Comparison of ENCODE assay signal across 5 cellular contexts in the genomic region with DNA sequence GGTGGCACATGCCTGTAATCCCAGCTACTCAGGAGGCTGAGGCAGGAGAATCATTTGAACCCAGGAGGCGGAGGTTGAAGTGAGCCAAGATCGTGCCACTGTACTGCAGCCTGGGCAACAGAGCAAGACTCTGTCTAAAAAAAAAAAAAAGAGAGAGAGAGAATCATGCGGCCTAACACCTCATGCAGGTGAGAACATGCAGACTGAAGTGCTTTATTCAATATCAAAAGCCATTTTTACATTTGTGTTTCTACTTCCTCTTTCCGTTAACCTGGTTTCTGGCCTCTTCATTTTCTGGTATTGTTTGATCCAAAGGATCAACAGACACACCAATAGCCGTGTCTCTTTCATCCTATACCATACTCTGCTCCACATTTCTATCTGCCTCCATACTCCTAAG. TPM values are rescaled to one million over a fixed set of nuclear protein-coding genes. Genes with fewer than 3 reads are reported as not detected.
"Had no signal": no experiment of that assay in that cellular context is flagged by ENCODE, and none has a peak within 500 bp of the region (broad histone marks: within the 10 kb centered on the region; RNA-seq: fewer than 3 reads in every experiment).

No MANE protein-coding gene starts in this region.

RNA-seq across cellular contexts. Expression of gene HTR2B, which starts 54.0 kb away (rescaled TPM):
- total RNA-seq: activated T-helper 17 cell treated with anti-CD3 and anti-CD28 coated beads, Interleukin-2, amount 50 U/mL, for 72 hours; endodermal cell; esophagus mucosa; naive thymus-derived CD8-positive, alpha-beta T cell had no signal
- polyA plus RNA-seq: mammary epithelial cell had no signal
